ENCODE assay signal across 8 cellular contexts in genomic region chr1:72056516-72056915, GRCh38.
"Had no signal": no experiment of that assay in that cellular context is flagged by ENCODE, and none has a peak within 500 bp of the region (broad histone marks: within the 10 kb centered on the region; RNA-seq: fewer than 3 reads in every experiment).

No MANE protein-coding gene starts in this region.

- H3K4me3 ChIP-seq: GM12878 had no signal

- ATAC-seq: GM12878 had no signal

- DNase-seq: GDM1, GF-D8 had no signal

- FAIRE-seq: G401.6, GM12878, GM12891, GM12892, GM18507, GM19239 had no signal
